In genomic region chr4:83110222-83110945, GRCh38 we compare ENCODE assay signal across 8 cellular contexts. TPM values are rescaled to one million over a fixed set of nuclear protein-coding genes. Genes with fewer than 3 reads are reported as not detected.
A peak's percentile ranks its signal among the peaks of the same experiment; 100 is the strongest.
DNase-seq lines count a peak whose midpoint lies in the region; ATAC-seq and TF ChIP-seq lines count a peak whose summit lies in the region.

No MANE protein-coding gene starts in this region.

- H3K27me3 ChIP-seq in NT2/D1 (ENCODE audit: insufficient read depth, insufficient read length) (peaks cover 13% of the 10 kb centered on the region), muscle layer of colon (ENCODE audit: control insufficient read depth in 1 of 2, insufficient read depth in 2 of 2, low read length in 2 of 2) (no peaks in the 10 kb centered on the region)

- no peaks in the 10 kb centered on the region for H3K9me3 Mint-ChIP-seq in Calu3 (ENCODE audit: low read depth, unreplicated experiment)

- H3K9me3 ChIP-seq in NT2/D1 (ENCODE audit: insufficient read depth, low read length), result no peaks in the 10 kb centered on the region
- no peaks in the 10 kb centered on the region for H3K9me3 ChIP-seq in muscle layer of colon (ENCODE audit: low read length)

- peaks cover 17% of the 10 kb centered on the region for H3K36me3 Mint-ChIP-seq in Calu3 (ENCODE audit: insufficient read depth, unreplicated experiment)

- intact Hi-C loops in Calu3 (cut with micrococcal nuclease; ENCODE audit: unreplicated experiment), result loop anchor here (5.0 kb wide), 1 partner anchor 147 kb away; no protein-coding TSS in a partner anchor

- peak; percentile 89 for DNase-seq in Calu3
- peak in 73 of 76 experiments; percentile 11 to 83 (median 63) for DNase-seq in HUDEP-2 (lab: John Stamatoyannopoulos, UW; ENCODE audit: unreplicated experiment in 76 of 76)
- DNase-seq in NT2/D1 (ENCODE audit: low read depth, low spot score), result peak; percentile 70
- peak; percentile 84 for DNase-seq in activated T-cell treated with anti-CD3 and anti-CD28 coated beads for 24 hours (ENCODE audit: low read depth)
- peak; percentile 83 for DNase-seq in erythroblast (lab: John Stamatoyannopoulos, UW)
- DNase-seq in stimulated activated CD8-positive, alpha-beta memory T cell treated with anti-CD3 and anti-CD28 coated beads, Interleukin-4, amount 100 ng/mL, for 48 hours, result peak; percentile 94

- BruUV-seq in Calu3 (replicated peaks; lab: Mats Ljungman, UMichigan), result no TSS peak

- peak; percentile 62 for ATAC-seq in GM21381 (IDR thresholded peaks at IDR 0.05; ENCODE audit: unreplicated experiment)

- H3K27ac ChIP-seq in muscle layer of colon (ENCODE audit: low read depth, low read length), result no peak overlapping the region

- H3K4me1 Mint-ChIP-seq in Calu3 (ENCODE audit: low read depth, unreplicated experiment), result peaks cover 21% of the 10 kb centered on the region

- CTCF ChIA-PET in Calu3 (lab: Charles Lee), result interaction anchor here (0.5 to 1.5 kb wide), 11 partner anchors 13 to 172 kb away, joined by 3 to 11 read pairs (median 4); partner anchors contain the start of gene COPS4

- H3K4me3 ChIP-seq in NT2/D1 (ENCODE audit: insufficient read length, low read depth), result peak overlapping the region; percentile 37
- H3K4me3 ChIP-seq in muscle layer of colon (ENCODE audit: low read depth in 1 of 2, low read length in 2 of 2), result peak overlapping the region; percentile 54 to 64

- no peaks in the 10 kb centered on the region for H3K36me3 ChIP-seq in NT2/D1 (ENCODE audit: insufficient read depth, insufficient read length, low read length)
- no peaks in the 10 kb centered on the region for H3K36me3 ChIP-seq in muscle layer of colon (ENCODE audit: insufficient read depth, low read length)

- peak overlapping the region; percentile 61 for H3K27ac Mint-ChIP-seq in Calu3 (ENCODE audit: unreplicated experiment)

- no peak for TF ChIP-seq CTCF in Calu3 (IDR thresholded peaks at IDR 0.05; ENCODE audit: unreplicated experiment)

- H3K4me1 ChIP-seq in NT2/D1 (ENCODE audit: insufficient read depth, insufficient read length) (no peaks in the 10 kb centered on the region), muscle layer of colon (ENCODE audit: insufficient read depth, low read length) (peaks cover 6% of the 10 kb centered on the region)

- H3K27me3 Mint-ChIP-seq in Calu3 (ENCODE audit: unreplicated experiment), result no peaks in the 10 kb centered on the region

- H3K4me3 Mint-ChIP-seq in Calu3 (ENCODE audit: low read depth, unreplicated experiment), result peak overlapping the region; percentile 66

- no peak for TF ChIP-seq POLR2A in erythroblast (IDR thresholded peaks at IDR 0.05; ENCODE audit: low read length)

- H3K9ac ChIP-seq in NT2/D1 (ENCODE audit: insufficient read length, low read depth) (peak overlapping the region; percentile 42), muscle layer of colon (ENCODE audit: low read length) (no peak overlapping the region)

RNA-seq across cellular contexts. Expression of gene PLAC8, which starts 4.1 kb away (rescaled TPM):
- 6.3 and 12.6 TPM in 2 replicates for total RNA-seq in Calu3 (2022)
